ENCODE assay signal across 10 cellular contexts in the genomic region with DNA sequence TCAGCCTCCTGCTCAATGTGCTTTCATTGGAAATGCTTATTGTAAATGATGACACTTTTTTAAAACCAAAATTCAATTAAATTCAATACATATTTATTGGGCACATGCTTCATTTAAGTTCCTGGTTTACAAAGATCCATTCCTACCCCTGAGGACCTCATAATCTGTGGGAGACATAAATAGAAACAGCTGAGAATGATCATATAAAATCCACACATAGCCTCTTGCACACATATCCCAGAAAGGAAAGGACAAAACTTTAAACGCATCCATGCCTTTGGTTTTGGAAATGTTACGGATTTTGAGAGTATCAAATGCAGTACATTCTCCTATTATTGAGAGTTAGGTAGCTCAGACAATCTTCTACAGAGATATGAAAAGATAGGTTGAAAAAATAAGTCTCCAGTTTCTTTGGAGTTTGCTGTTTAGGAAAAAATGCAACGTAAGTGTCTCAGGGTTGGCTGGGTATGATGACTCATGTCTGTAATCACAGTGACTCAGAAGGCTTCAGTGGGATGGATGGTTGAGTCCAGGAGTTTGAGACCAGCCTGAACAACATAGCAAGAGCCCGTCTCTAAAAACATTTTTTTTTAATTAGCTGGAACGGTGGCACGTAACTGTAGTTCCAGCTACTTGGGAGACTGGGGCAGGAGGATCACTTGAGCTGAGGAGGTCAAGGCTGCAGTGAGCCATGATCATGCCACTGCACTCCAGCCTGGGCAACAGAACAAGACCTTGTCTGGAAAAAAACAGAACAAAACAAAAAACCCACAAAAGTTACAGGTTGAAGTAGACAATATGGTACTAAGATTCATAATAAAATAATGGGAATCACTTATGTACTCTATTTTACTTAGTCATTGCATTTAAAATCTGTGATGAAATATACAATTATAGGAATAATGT. TPM values are rescaled to one million over a fixed set of nuclear protein-coding genes. Genes with fewer than 3 reads are reported as not detected.
DNase-seq lines count a peak whose midpoint lies in the region; ATAC-seq and TF ChIP-seq lines count a peak whose summit lies in the region.
"Had no signal": no experiment of that assay in that cellular context is flagged by ENCODE, and none has a peak within 500 bp of the region (broad histone marks: within the 10 kb centered on the region; RNA-seq: fewer than 3 reads in every experiment).

No MANE protein-coding gene starts in this region.

- peak; percentile 41 for ATAC-seq in activated T-helper 17 cell treated with anti-CD3 and anti-CD28 coated beads, Interleukin-2, amount 50 U/mL, for 72 hours (replicated peaks)
- ATAC-seq in GM21825 (IDR thresholded peaks at IDR 0.05; ENCODE audit: unreplicated experiment): no peak

- POLR2A ChIA-PET in CD4-positive, alpha-beta memory T cell (lab: Charles Lee; ENCODE audit: partially characterized antibody): no interaction called here

- no peaks in the 10 kb centered on the region for H3K9me3 ChIP-seq in CD4-positive, alpha-beta memory T cell (ENCODE audit: control insufficient read depth in 1 of 2, low read length in 2 of 2)

- no peak for TF ChIP-seq CTCF in AG09309 (IDR thresholded peaks at IDR 0.05; ENCODE audit: control insufficient read depth, insufficient read depth, low read depth, low read length, missing control alignments)

- H3K4me3 Mint-ChIP-seq in activated T-helper 17 cell treated with anti-CD3 and anti-CD28 coated beads, Interleukin-2, amount 50 U/mL, for 72 hours: no peak overlapping the region
- H3K4me3 Mint-ChIP-seq in CD4-positive, alpha-beta memory T cell: no peak overlapping the region

- peaks cover 4% of the 10 kb centered on the region for H3K4me1 Mint-ChIP-seq in activated T-helper 17 cell treated with anti-CD3 and anti-CD28 coated beads, Interleukin-2, amount 50 U/mL, for 72 hours
- peaks cover 12 to 33% (median 19%) of the 10 kb centered on the region in 4 donors for H3K4me1 Mint-ChIP-seq in CD4-positive, alpha-beta memory T cell

- CTCF ChIA-PET in CD4-positive, alpha-beta memory T cell (lab: Charles Lee; ENCODE audit: partially characterized antibody): interaction anchor here (4.2 kb wide), 1 partner anchor 11 kb away, joined by 26 read pairs; no protein-coding TSS in a partner anchor

- no peaks in the 10 kb centered on the region for H3K9me3 Mint-ChIP-seq in activated T-helper 17 cell treated with anti-CD3 and anti-CD28 coated beads, Interleukin-2, amount 50 U/mL, for 72 hours
- H3K9me3 Mint-ChIP-seq in CD4-positive, alpha-beta memory T cell: no peaks in the 10 kb centered on the region

- H3K36me3 Mint-ChIP-seq in activated T-helper 17 cell treated with anti-CD3 and anti-CD28 coated beads, Interleukin-2, amount 50 U/mL, for 72 hours (ENCODE audit: low read depth): no peaks in the 10 kb centered on the region
- no peaks in the 10 kb centered on the region for H3K36me3 Mint-ChIP-seq in CD4-positive, alpha-beta memory T cell

- peaks cover 18% of the 10 kb centered on the region for H3K4me1 ChIP-seq in CD4-positive, alpha-beta memory T cell (ENCODE audit: insufficient read depth, low read length)

- peaks cover 5% of the 10 kb centered on the region for H3K27me3 ChIP-seq in CD4-positive, alpha-beta memory T cell (ENCODE audit: insufficient read depth, low read length)

- no peak overlapping the region for H3K27ac ChIP-seq in CD4-positive, alpha-beta memory T cell (ENCODE audit: low read depth, low read length)

- no peak overlapping the region for H3K4me3 ChIP-seq in AG09309 (ENCODE audit: control insufficient read depth, low read depth, low read length)
- H3K4me3 ChIP-seq in CD4-positive, alpha-beta memory T cell (ENCODE audit: low read length in 2 of 2): no peak overlapping the region

- intact Hi-C loops in CD4-positive, alpha-beta memory T cell (cut with micrococcal nuclease): no loop called here

- no peaks in the 10 kb centered on the region for H3K36me3 ChIP-seq in CD4-positive, alpha-beta memory T cell (ENCODE audit: insufficient read depth, low read length)

- H3K27ac Mint-ChIP-seq in activated T-helper 17 cell treated with anti-CD3 and anti-CD28 coated beads, Interleukin-2, amount 50 U/mL, for 72 hours: no peak overlapping the region
- H3K27ac Mint-ChIP-seq in CD4-positive, alpha-beta memory T cell: no peak overlapping the region

- DNase-seq in AG09309 (ENCODE audit: low read depth) (peak; percentile 77), HS-27A (ENCODE audit: low read depth) (peak; percentile 89), islet precursor cell (peak; percentile 71), cerebellar nuclear complex (lab: John Stamatoyannopoulos, UW) (no peak)
- no peak for DNase-seq in CD4-positive, alpha-beta memory T cell
- no peak for DNase-seq in stimulated activated CD4-positive, alpha-beta T cell treated with anti-CD3 and anti-CD28 coated beads, Interleukin-4, amount 100 ng/mL, for 4 hours
- DNase-seq: activated T-cell treated with anti-CD3 and anti-CD28 coated beads, Interleukin-2, amount 50 U/mL, for 1 hour; NCI-H1105 treated with DMSO at 0.1 percent for 48 hours had no signal

- peaks cover 31% of the 10 kb centered on the region for H3K27me3 Mint-ChIP-seq in activated T-helper 17 cell treated with anti-CD3 and anti-CD28 coated beads, Interleukin-2, amount 50 U/mL, for 72 hours
- peaks cover 22 to 26% of the 10 kb centered on the region in 2 donors for H3K27me3 Mint-ChIP-seq in CD4-positive, alpha-beta memory T cell

RNA-seq across cellular contexts. Expression of a gene that starts 3.9 kb away (rescaled TPM):
- total RNA-seq in activated T-helper 17 cell treated with anti-CD3 and anti-CD28 coated beads, Interleukin-2, amount 50 U/mL, for 72 hours: 1 to 10 TPM; 1.4 to 4.4 TPM
- 1 to 10 TPM in 1 of 2 experiments, under 1 TPM in 1; 0.81 to 1.1 TPM for total RNA-seq in CD4-positive, alpha-beta memory T cell
- not detected for polyA plus RNA-seq in CD4-positive, alpha-beta memory T cell

RNA-seq across cellular contexts. Expression of a gene that starts 26.8 kb away (rescaled TPM):
- total RNA-seq in activated T-helper 17 cell treated with anti-CD3 and anti-CD28 coated beads, Interleukin-2, amount 50 U/mL, for 72 hours: 10 to 100 TPM; 30.6 to 63.9 TPM
- total RNA-seq in CD4-positive, alpha-beta memory T cell: 10 to 100 TPM; 31.4 to 33.1 TPM
- 10 to 100 TPM; 27.8 to 34.6 TPM for polyA plus RNA-seq in CD4-positive, alpha-beta memory T cell

Comparison
In these comparisons a context has a peak if more than half of its experiments do, and no peak if none do; other contexts are left out.
1. DNase-seq: peak in AG09309 (single experiment), HS-27A (single experiment) and islet precursor cell (single experiment); none in CD4-positive, alpha-beta memory T cell (0 of 5), stimulated activated CD4-positive, alpha-beta T cell treated with anti-CD3 and anti-CD28 coated beads, Interleukin-4, amount 100 ng/mL, for 4 hours (0 of 2) and cerebellar nuclear complex (0 of 2).